In the genomic region with DNA sequence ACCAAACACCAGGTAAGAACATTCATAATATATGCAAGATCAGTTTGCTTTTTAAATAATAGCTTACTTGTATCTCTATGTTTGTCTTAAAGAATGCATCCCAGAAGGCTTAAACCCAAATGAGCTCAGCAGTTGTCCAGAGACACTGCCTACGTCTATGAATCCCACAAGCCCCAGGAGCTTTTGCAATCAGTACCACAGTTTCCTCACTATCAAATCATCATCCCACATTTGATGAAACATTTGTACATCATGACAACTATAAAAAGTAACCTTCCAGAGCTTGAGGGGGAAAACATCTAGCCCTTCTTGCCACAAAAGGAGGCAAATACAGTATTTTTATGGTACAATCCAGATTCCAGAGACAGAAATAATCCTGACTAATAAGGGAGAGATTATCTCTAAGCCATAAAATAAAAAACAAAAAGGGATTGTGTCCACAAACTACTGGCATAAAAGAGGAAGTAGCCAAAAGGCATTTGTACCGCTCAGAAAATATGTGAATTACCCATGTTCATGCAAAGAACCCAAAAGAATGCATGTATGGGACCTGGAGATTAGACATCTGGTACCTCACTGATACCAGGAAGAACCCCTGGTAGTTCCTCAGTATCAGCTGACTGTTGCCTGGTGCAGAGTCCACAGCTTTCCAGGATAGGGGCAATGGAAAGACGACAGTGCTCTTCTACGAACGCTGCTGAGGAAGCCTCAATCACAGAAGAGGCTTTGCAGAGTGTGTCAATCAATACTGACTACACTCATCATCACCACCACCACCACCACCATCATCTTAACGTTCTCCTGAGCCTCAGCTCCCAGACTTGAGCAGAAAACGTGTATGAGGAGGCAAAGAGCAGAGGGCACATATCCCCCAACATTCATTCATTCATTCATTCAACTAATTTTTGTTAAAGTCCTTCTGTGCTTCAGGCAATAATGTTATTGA, we compare ENCODE assay signal across 11 cellular contexts.
A peak's percentile ranks its signal among the peaks of the same experiment; 100 is the strongest.
DNase-seq lines count a peak whose midpoint lies in the region; ATAC-seq and TF ChIP-seq lines count a peak whose summit lies in the region.
"Had no signal": no experiment of that assay in that cellular context is flagged by ENCODE, and none has a peak within 500 bp of the region (broad histone marks: within the 10 kb centered on the region; RNA-seq: fewer than 3 reads in every experiment).

No MANE protein-coding gene starts in this region.

- ATAC-seq in mucosa of descending colon (peak; percentile 42), HG03521 (IDR thresholded peaks at IDR 0.05; ENCODE audit: unreplicated experiment) (no peak)
- ATAC-seq: activated T-cell treated with anti-CD3 and anti-CD28 coated beads, Interleukin-2, amount 50 U/mL, for 4 hours had no signal

- H3K27ac Mint-ChIP-seq in activated CD4-positive, alpha-beta T cell treated with anti-CD3 and anti-CD28 coated beads, Interleukin-2, amount 10 ng/mL, durations not matched to agents 24 days and 14 days = peak overlapping the region; percentile 56
- H3K27ac Mint-ChIP-seq: progenitor cell of endocrine pancreas had no signal

- in situ Hi-C loops in brain microvascular endothelial cell (cut with HindIII; ENCODE audit: low pct_ligation_motif_present, low sequenced_read_pairs) = no loop called here

- no peak for DNase-seq in activated CD4-positive, alpha-beta T cell treated with anti-CD3 and anti-CD28 coated beads, Interleukin-2, amount 10 ng/mL, durations not matched to agents 24 days and 14 days
- no peak for DNase-seq in activated CD4-positive, alpha-beta T cell treated with anti-CD3 and anti-CD28 coated beads for 1 hour
- DNase-seq in brain microvascular endothelial cell = peak; percentile 81
- DNase-seq in mucosa of descending colon = no peak
- DNase-seq in globus pallidus (ENCODE audit: low spot score) = no peak
- DNase-seq in head of caudate nucleus = no peak
- DNase-seq in stimulated activated CD8-positive, alpha-beta memory T cell treated with anti-CD3 and anti-CD28 coated beads, Interleukin-4, amount 100 ng/mL, for 48 hours = no peak
- DNase-seq: activated T-cell treated with anti-CD3 and anti-CD28 coated beads, Interleukin-2, amount 50 U/mL, for 4 hours had no signal

- H3K9me3 Mint-ChIP-seq in activated CD4-positive, alpha-beta T cell treated with anti-CD3 and anti-CD28 coated beads, Interleukin-2, amount 10 ng/mL, durations not matched to agents 24 days and 14 days = peaks cover 4% of the 10 kb centered on the region
- H3K9me3 Mint-ChIP-seq: activated T-cell treated with anti-CD3 and anti-CD28 coated beads, Interleukin-2, amount 50 U/mL, for 4 hours had no signal

- no peak overlapping the region for H3K4me3 Mint-ChIP-seq in activated CD4-positive, alpha-beta T cell treated with anti-CD3 and anti-CD28 coated beads, Interleukin-2, amount 10 ng/mL, durations not matched to agents 24 days and 14 days
- H3K4me3 Mint-ChIP-seq: activated T-cell treated with anti-CD3 and anti-CD28 coated beads, Interleukin-2, amount 50 U/mL, for 4 hours had no signal

- peaks cover 5% of the 10 kb centered on the region for H3K4me1 ChIP-seq in mucosa of descending colon (ENCODE audit: low read depth)

- TF ChIP-seq CTCF in brain microvascular endothelial cell (IDR thresholded peaks at IDR 0.05; ENCODE audit: low read depth, low read length, missing control alignments) = no peak
- TF ChIP-seq CTCF in mucosa of descending colon (IDR thresholded peaks at IDR 0.05) = no peak

- peaks cover 12% of the 10 kb centered on the region for H3K36me3 Mint-ChIP-seq in activated CD4-positive, alpha-beta T cell treated with anti-CD3 and anti-CD28 coated beads, Interleukin-2, amount 10 ng/mL, durations not matched to agents 24 days and 14 days (ENCODE audit: low read depth)

- no peaks in the 10 kb centered on the region for H3K9me3 ChIP-seq in mucosa of descending colon

- H3K27ac ChIP-seq in brain microvascular endothelial cell = peak overlapping the region; percentile 88
- H3K27ac ChIP-seq: 22Rv1 had no signal

- H3K36me3 ChIP-seq in brain microvascular endothelial cell (replicated peaks) (no peaks in the 10 kb centered on the region), mucosa of descending colon (ENCODE audit: low read depth) (no peaks in the 10 kb centered on the region)

- H3K4me1 Mint-ChIP-seq in activated CD4-positive, alpha-beta T cell treated with anti-CD3 and anti-CD28 coated beads, Interleukin-2, amount 10 ng/mL, durations not matched to agents 24 days and 14 days = peaks cover 48% of the 10 kb centered on the region

- intact Hi-C loops in activated CD4-positive, alpha-beta T cell treated with anti-CD3 and anti-CD28 coated beads, Interleukin-2, amount 10 ng/mL, durations not matched to agents 24 days and 14 days (cut with micrococcal nuclease) = loop anchor here (5.0 kb wide), 1 partner anchor 818 kb away; no protein-coding TSS in a partner anchor
- intact Hi-C loops in mucosa of descending colon (cut with DNase I, micrococcal nuclease) (no loop called here), head of caudate nucleus (cut with DNase I) (no loop called here)

- no peaks in the 10 kb centered on the region for H3K27me3 Mint-ChIP-seq in activated CD4-positive, alpha-beta T cell treated with anti-CD3 and anti-CD28 coated beads, Interleukin-2, amount 10 ng/mL, durations not matched to agents 24 days and 14 days
- H3K27me3 Mint-ChIP-seq: progenitor cell of endocrine pancreas had no signal

- no peaks in the 10 kb centered on the region for H3K27me3 ChIP-seq in brain microvascular endothelial cell (replicated peaks)

- H3K4me3 ChIP-seq in brain microvascular endothelial cell (ENCODE audit: low read depth, low read length) = no peak overlapping the region
- no peak overlapping the region for H3K4me3 ChIP-seq in mucosa of descending colon
